Comparison of ENCODE assay signal across 9 cellular contexts in genomic region chr12:132967736-132968135, GRCh38.
"Had no signal": no experiment of that assay in that cellular context is flagged by ENCODE, and none has a peak within 500 bp of the region (broad histone marks: within the 10 kb centered on the region; RNA-seq: fewer than 3 reads in every experiment).

No MANE protein-coding gene starts in this region.

- DNase-seq: GM23248, GOT3, H7, HFFc6, IMR-90 had no signal

- H3K4me1 ChIP-seq: HAP-1 had no signal

- H3K4me3 ChIP-seq: GM23248, HAP-1, K562 had no signal

- H3K27ac ChIP-seq: GM23248, HL-60 had no signal

- ATAC-seq: HCT116, K562 had no signal

- H3K36me3 ChIP-seq: HAP-1 had no signal

- FAIRE-seq: K562 had no signal

- H3K9ac ChIP-seq: GM23248 had no signal

- H3K27ac Mint-ChIP-seq: HFFc6 had no signal

- H3K4me3 Mint-ChIP-seq: HFFc6 had no signal

- H2AFZ ChIP-seq: GM23248 had no signal
